In the genomic region with DNA sequence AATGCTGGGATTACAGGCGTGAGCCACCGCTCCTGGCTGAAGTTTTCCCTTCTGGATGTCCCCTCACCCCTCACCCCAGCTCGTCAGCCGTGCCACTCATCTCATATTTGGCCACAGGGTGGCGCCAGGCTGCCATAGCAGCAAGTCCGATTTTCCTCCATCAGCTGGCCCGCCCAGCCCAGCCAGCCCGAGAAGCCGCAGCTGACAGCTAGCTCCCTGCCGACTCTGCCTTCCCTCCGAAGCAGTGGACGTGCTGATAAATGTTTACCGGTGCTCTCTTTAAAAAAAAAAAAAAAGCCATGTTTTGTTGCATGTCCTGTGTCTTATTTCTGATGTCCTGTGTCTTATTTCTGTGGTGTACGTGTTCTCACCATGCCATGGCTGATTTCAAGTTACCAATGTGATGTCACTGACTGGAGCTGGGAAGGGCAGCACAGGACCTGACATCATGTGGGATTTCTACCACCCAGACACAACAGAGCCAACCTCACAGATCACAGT, we compare ENCODE assay signal across 1 cellular context.
A peak's percentile ranks its signal among the peaks of the same experiment; 100 is the strongest.
TF ChIP-seq lines count a peak whose summit lies in the region.

No MANE protein-coding gene starts in this region.

TF ChIP-seq in HEK293, 187 proteins besides CTCF, POLR2A, EP300 and RAD21 (continued from another document and continues in another):
- TF ChIP-seq ZNF513 (tag by site-specific recombination; IDR thresholded peaks at IDR 0.05) (no peak), ZNF394 (tag by site-specific recombination; IDR thresholded peaks at IDR 0.05; ENCODE audit: borderline replicate concordance) (0 out of 2 replicates have a peak, but pooled peaks have one; percentile 47), BCL11B (tag by site-specific recombination; IDR thresholded peaks at IDR 0.05; ENCODE audit: low read depth) (0 out of 2 replicates have a peak, but pooled peaks have one; percentile 27), ZNF169 (tag by site-specific recombination; IDR thresholded peaks at IDR 0.05) (no peak), ZNF449 (tag by site-specific recombination; IDR thresholded peaks at IDR 0.05) (peak; percentile 89), PRDM1 (tag by site-specific recombination; IDR thresholded peaks at IDR 0.05) (no peak), ZNF600 (tag by site-specific recombination; IDR thresholded peaks at IDR 0.05) (peak; percentile 96), FEZF1 (tag by site-specific recombination; IDR thresholded peaks at IDR 0.05) (no peak), SCRT2 (tag by site-specific recombination; IDR thresholded peaks at IDR 0.05) (0 out of 2 replicates have a peak, but pooled peaks have one; percentile 19), ZNF558 (tag by site-specific recombination; IDR thresholded peaks at IDR 0.05) (no peak; the same call in 1 of the 2 replicates), ZBTB49 (tag by site-specific recombination; IDR thresholded peaks at IDR 0.05; ENCODE audit: low read depth) (no peak), ZNF549 (tag by site-specific recombination; IDR thresholded peaks at IDR 0.05) (no peak), ZNF658 (tag by site-specific recombination; IDR thresholded peaks at IDR 0.05) (no peak), ZNF621 (tag by site-specific recombination; IDR thresholded peaks at IDR 0.05) (no peak), KLF8 (tag by site-specific recombination; IDR thresholded peaks at IDR 0.05) (0 out of 2 replicates have a peak, but pooled peaks have one; percentile 40), ZNF221 (tag by site-specific recombination; IDR thresholded peaks at IDR 0.05; ENCODE audit: borderline replicate concordance) (no peak), ZNF529 (tag by site-specific recombination; IDR thresholded peaks at IDR 0.05; ENCODE audit: insufficient replicate concordance) (no peak), ATF2 (tag by site-specific recombination; IDR thresholded peaks at IDR 0.05; ENCODE audit: low read depth) (peak; percentile 50; the same call in 1 of the 2 replicates), ZNF626 (tag by site-specific recombination; IDR thresholded peaks at IDR 0.05) (no peak), MYNN (tag by site-specific recombination; IDR thresholded peaks at IDR 0.05; ENCODE audit: borderline replicate concordance) (no peak), ZNF791 (tag by site-specific recombination; IDR thresholded peaks at IDR 0.05) (no peak), ZNF596 (tag by site-specific recombination; IDR thresholded peaks at IDR 0.05) (no peak), MZF1 (tag by site-specific recombination; IDR thresholded peaks at IDR 0.05; ENCODE audit: borderline replicate concordance) (no peak), ZNF354C (tag by site-specific recombination; IDR thresholded peaks at IDR 0.05; ENCODE audit: borderline replicate concordance, low read depth) (no peak), SP2 (tag by site-specific recombination; IDR thresholded peaks at IDR 0.05) (no peak), ZNF561 (tag by site-specific recombination; IDR thresholded peaks at IDR 0.05; ENCODE audit: borderline replicate concordance) (no peak), RBAK (tag by site-specific recombination; IDR thresholded peaks at IDR 0.05) (no peak), ZNF10 (tag by site-specific recombination; IDR thresholded peaks at IDR 0.05) (no peak)
- TF ChIP-seq, protein P1, sequence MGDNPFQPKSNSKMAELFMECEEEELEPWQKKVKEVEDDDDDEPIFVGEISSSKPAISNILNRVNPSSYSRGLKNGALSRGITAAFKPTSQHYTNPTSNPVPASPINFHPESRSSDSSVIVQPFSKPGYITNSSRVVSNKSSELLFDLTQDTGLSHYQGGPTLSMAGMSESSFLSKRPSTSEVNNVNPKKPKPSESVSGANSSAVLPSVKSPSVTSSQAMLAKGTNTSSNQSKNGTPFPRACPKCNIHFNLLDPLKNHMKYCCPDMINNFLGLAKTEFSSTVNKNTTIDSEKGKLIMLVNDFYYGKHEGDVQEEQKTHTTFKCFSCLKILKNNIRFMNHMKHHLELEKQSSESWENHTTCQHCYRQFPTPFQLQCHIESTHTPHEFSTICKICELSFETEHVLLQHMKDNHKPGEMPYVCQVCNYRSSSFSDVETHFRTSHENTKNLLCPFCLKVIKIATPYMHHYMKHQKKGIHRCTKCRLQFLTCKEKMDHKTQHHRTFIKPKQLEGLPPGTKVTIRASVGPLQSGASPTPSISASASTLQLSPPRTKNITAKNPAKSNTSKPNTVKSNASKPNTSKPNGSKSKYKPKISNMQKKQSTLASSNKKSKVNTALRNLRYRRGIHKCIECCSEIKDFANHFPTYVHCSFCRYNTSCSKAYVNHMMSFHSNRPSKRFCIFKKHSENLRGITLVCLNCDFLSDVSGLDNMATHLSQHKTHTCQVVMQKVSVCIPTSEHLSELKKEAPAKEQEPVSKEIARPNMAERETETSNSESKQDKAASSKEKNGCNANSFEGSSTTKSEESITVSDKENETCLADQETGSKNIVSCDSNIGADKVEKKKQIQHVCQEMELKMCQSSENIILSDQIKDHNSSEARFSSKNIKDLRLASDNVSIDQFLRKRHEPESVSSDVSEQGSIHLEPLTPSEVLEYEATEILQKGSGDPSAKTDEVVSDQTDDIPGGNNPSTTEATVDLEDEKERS (tag by site-specific recombination; IDR thresholded peaks at IDR 0.05) = no peak
- TF ChIP-seq, protein P2, sequence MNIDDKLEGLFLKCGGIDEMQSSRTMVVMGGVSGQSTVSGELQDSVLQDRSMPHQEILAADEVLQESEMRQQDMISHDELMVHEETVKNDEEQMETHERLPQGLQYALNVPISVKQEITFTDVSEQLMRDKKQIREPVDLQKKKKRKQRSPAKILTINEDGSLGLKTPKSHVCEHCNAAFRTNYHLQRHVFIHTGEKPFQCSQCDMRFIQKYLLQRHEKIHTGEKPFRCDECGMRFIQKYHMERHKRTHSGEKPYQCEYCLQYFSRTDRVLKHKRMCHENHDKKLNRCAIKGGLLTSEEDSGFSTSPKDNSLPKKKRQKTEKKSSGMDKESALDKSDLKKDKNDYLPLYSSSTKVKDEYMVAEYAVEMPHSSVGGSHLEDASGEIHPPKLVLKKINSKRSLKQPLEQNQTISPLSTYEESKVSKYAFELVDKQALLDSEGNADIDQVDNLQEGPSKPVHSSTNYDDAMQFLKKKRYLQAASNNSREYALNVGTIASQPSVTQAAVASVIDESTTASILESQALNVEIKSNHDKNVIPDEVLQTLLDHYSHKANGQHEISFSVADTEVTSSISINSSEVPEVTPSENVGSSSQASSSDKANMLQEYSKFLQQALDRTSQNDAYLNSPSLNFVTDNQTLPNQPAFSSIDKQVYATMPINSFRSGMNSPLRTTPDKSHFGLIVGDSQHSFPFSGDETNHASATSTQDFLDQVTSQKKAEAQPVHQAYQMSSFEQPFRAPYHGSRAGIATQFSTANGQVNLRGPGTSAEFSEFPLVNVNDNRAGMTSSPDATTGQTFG (tag by site-specific recombination; IDR thresholded peaks at IDR 0.05; ENCODE audit: borderline replicate concordance) = no peak
- TF ChIP-seq, protein P3, sequence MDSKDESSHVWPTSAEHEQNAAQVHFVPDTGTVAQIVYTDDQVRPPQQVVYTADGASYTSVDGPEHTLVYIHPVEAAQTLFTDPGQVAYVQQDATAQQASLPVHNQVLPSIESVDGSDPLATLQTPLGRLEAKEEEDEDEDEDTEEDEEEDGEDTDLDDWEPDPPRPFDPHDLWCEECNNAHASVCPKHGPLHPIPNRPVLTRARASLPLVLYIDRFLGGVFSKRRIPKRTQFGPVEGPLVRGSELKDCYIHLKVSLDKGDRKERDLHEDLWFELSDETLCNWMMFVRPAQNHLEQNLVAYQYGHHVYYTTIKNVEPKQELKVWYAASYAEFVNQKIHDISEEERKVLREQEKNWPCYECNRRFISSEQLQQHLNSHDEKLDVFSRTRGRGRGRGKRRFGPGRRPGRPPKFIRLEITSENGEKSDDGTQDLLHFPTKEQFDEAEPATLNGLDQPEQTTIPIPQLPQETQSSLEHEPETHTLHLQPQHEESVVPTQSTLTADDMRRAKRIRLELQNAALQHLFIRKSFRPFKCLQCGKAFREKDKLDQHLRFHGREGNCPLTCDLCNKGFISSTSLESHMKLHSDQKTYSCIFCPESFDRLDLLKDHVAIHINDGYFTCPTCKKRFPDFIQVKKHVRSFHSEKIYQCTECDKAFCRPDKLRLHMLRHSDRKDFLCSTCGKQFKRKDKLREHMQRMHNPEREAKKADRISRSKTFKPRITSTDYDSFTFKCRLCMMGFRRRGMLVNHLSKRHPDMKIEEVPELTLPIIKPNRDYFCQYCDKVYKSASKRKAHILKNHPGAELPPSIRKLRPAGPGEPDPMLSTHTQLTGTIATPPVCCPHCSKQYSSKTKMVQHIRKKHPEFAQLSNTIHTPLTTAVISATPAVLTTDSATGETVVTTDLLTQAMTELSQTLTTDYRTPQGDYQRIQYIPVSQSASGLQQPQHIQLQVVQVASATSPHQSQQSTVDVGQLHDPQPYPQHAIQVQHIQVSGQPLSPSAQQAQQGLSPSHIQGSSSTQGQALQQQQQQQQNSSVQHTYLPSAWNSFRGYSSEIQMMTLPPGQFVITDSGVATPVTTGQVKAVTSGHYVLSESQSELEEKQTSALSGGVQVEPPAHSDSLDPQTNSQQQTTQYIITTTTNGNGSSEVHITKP (tag by site-specific recombination; IDR thresholded peaks at IDR 0.05) = peak; percentile 76; the same call in 1 of the 2 replicates
- TF ChIP-seq, protein P4, sequence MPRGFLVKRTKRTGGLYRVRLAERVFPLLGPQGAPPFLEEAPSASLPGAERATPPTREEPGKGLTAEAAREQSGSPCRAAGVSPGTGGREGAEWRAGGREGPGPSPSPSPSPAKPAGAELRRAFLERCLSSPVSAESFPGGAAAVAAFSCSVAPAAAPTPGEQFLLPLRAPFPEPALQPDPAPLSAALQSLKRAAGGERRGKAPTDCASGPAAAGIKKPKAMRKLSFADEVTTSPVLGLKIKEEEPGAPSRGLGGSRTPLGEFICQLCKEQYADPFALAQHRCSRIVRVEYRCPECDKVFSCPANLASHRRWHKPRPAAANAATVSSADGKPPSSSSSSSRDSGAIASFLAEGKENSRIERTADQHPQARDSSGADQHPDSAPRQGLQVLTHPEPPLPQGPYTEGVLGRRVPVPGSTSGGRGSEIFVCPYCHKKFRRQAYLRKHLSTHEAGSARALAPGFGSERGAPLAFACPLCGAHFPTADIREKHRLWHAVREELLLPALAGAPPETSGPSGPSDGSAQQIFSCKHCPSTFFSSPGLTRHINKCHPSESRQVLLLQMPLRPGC (tag by site-specific recombination; IDR thresholded peaks at IDR 0.05) = peak; percentile 56; the same call in 1 of the 2 replicates
- TF ChIP-seq, protein P5, sequence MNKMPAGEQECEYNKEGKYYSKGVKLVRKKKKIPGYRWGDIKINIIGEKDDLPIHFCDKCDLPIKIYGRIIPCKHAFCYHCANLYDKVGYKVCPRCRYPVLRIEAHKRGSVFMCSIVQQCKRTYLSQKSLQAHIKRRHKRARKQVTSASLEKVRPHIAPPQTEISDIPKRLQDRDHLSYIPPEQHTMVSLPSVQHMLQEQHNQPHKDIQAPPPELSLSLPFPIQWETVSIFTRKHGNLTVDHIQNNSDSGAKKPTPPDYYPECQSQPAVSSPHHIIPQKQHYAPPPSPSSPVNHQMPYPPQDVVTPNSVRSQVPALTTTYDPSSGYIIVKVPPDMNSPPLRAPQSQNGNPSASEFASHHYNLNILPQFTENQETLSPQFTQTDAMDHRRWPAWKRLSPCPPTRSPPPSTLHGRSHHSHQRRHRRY (tag by site-specific recombination; IDR thresholded peaks at IDR 0.05) = no peak
- TF ChIP-seq, protein P6, sequence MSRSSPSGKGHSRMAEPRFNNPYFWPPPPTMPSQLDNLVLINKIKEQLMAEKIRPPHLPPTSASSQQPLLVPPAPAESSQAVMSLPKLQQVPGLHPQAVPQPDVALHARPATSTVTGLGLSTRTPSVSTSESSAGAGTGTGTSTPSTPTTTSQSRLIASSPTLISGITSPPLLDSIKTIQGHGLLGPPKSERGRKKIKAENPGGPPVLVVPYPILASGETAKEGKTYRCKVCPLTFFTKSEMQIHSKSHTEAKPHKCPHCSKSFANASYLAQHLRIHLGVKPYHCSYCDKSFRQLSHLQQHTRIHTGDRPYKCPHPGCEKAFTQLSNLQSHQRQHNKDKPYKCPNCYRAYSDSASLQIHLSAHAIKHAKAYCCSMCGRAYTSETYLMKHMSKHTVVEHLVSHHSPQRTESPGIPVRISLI (tag by site-specific recombination; IDR thresholded peaks at IDR 0.05) = no peak
